9 cellular contexts compared by ENCODE assay signal in genomic region chr3:4690277-4690676, GRCh38.
"Had no signal": no experiment of that assay in that cellular context is flagged by ENCODE, and none has a peak within 500 bp of the region (broad histone marks: within the 10 kb centered on the region; RNA-seq: fewer than 3 reads in every experiment).

No MANE protein-coding gene starts in this region.

- H3K4me3 Mint-ChIP-seq: GM23338, H9, HFFc6, IgD-negative memory B cell had no signal

- ATAC-seq: GM23338 had no signal

- H3K27ac Mint-ChIP-seq: GM23338, H9, HFFc6 had no signal

- H3K4me2 ChIP-seq: GM23338 had no signal

- H3K9me3 Mint-ChIP-seq: HFFc6 had no signal

- FAIRE-seq: H1, H54, HTR-8/SVneo had no signal

- H3K4me3 ChIP-seq: GM23338 had no signal

- DNase-seq: H9, HCEC 1CT, HFFc6, KG1 had no signal

- H3K27me3 Mint-ChIP-seq: IgD-negative memory B cell had no signal

- H2AFZ ChIP-seq: GM23338 had no signal
